ENCODE assay signal across 8 cellular contexts in genomic region chr6:14910692-14911547, GRCh38.
DNase-seq lines count a peak whose midpoint lies in the region; ATAC-seq and TF ChIP-seq lines count a peak whose summit lies in the region.

No MANE protein-coding gene starts in this region.

- peaks cover 20% of the 10 kb centered on the region for H3K4me1 ChIP-seq in CD8-positive, alpha-beta T cell (ENCODE audit: insufficient read depth, low read length)
- no peaks in the 10 kb centered on the region for H3K4me1 ChIP-seq in psoas muscle

- peak overlapping the region; percentile 5 for H3K4me3 ChIP-seq in CD8-positive, alpha-beta T cell (ENCODE audit: low read depth, low read length)
- H3K4me3 ChIP-seq in HL-60 (replicated peaks; ENCODE audit: insufficient read depth, low read length): no peak overlapping the region
- H3K4me3 ChIP-seq in psoas muscle: no peak overlapping the region

- no peaks in the 10 kb centered on the region for H3K27me3 ChIP-seq in CD8-positive, alpha-beta T cell (ENCODE audit: insufficient read depth, low read length)
- H3K27me3 ChIP-seq in HL-60 (ENCODE audit: insufficient read depth, poor library complexity, severe bottlenecking): no peaks in the 10 kb centered on the region
- H3K27me3 ChIP-seq in psoas muscle (ENCODE audit: insufficient read depth in 3 of 3, low read length in 2 of 3): no peaks in the 10 kb centered on the region

- CTCF ChIA-PET in CD8-positive, alpha-beta T cell (lab: Charles Lee): no interaction called here

- intact Hi-C loops in CD8-positive, alpha-beta T cell (cut with DNase I, micrococcal nuclease): no loop called here
- intact Hi-C loops in psoas muscle (cut with DNase I): no loop called here

- H3K36me3 Mint-ChIP-seq in CD8-positive, alpha-beta T cell: no peaks in the 10 kb centered on the region
- H3K36me3 Mint-ChIP-seq in activated naive CD8-positive, alpha-beta T cell treated with anti-CD3 and anti-CD28 coated beads, Interleukin-2, amount 50 U/mL, for 24 hours (ENCODE audit: low read depth): peaks cover 3% of the 10 kb centered on the region

- H3K4me3 Mint-ChIP-seq in CD8-positive, alpha-beta T cell: peak overlapping the region; percentile 75
- H3K4me3 Mint-ChIP-seq in activated naive CD8-positive, alpha-beta T cell treated with anti-CD3 and anti-CD28 coated beads, Interleukin-2, amount 50 U/mL, for 24 hours: peak overlapping the region; percentile 41

- no peaks in the 10 kb centered on the region for H3K9me3 ChIP-seq in CD8-positive, alpha-beta T cell (ENCODE audit: low read length)
- no peaks in the 10 kb centered on the region for H3K9me3 ChIP-seq in psoas muscle

- H3K27me3 Mint-ChIP-seq in CD8-positive, alpha-beta T cell (ENCODE audit: low read depth): no peaks in the 10 kb centered on the region
- no peaks in the 10 kb centered on the region for H3K27me3 Mint-ChIP-seq in activated naive CD8-positive, alpha-beta T cell treated with anti-CD3 and anti-CD28 coated beads, Interleukin-2, amount 50 U/mL, for 24 hours

- no peaks in the 10 kb centered on the region for H3K36me3 ChIP-seq in CD8-positive, alpha-beta T cell (ENCODE audit: insufficient read depth, low read length)
- no peaks in the 10 kb centered on the region for H3K36me3 ChIP-seq in psoas muscle (ENCODE audit: insufficient read depth in 1 of 2, low read depth in 1 of 2)

- no peaks in the 10 kb centered on the region for H3K9me3 Mint-ChIP-seq in CD8-positive, alpha-beta T cell
- H3K9me3 Mint-ChIP-seq in activated naive CD8-positive, alpha-beta T cell treated with anti-CD3 and anti-CD28 coated beads, Interleukin-2, amount 50 U/mL, for 24 hours: peaks cover 3% of the 10 kb centered on the region

- ATAC-seq in CD8-positive, alpha-beta T cell: no peak
- ATAC-seq in GM19467 (IDR thresholded peaks at IDR 0.05; ENCODE audit: unreplicated experiment) (peak; percentile 78), psoas muscle (peak in 3 of 4 donors; percentile 45 to 65 (median 54))
- ATAC-seq in activated naive CD8-positive, alpha-beta T cell treated with anti-CD3 and anti-CD28 coated beads, Interleukin-2, amount 50 U/mL, for 24 hours: peak; percentile 57

- POLR2A ChIA-PET in CD8-positive, alpha-beta T cell (lab: Charles Lee): no interaction called here

- no peak overlapping the region for H3K27ac ChIP-seq in CD8-positive, alpha-beta T cell (ENCODE audit: low read depth, low read length)
- peak overlapping the region; percentile 98 for H3K27ac ChIP-seq in HL-60 (replicated peaks)
- no peak overlapping the region for H3K27ac ChIP-seq in psoas muscle

- peak in 2 of 7 experiments; percentile 13 to 53 for DNase-seq in CD8-positive, alpha-beta T cell
- DNase-seq in HL-60 (ENCODE audit: low read depth in 1 of 2, low spot score in 1 of 2) (peak; percentile 96 to 97), psoas muscle (peak in 1 of 2 donors; percentile 39), HuH-7 (ENCODE audit: low spot score) (no peak), cortex of kidney (lab: John Stamatoyannopoulos, UW) (no peak)
- DNase-seq in activated naive CD8-positive, alpha-beta T cell treated with anti-CD3 and anti-CD28 coated beads, Interleukin-2, amount 50 U/mL, for 24 hours: peak; percentile 26
- no peak for DNase-seq in stimulated activated CD4-positive, alpha-beta T cell treated with anti-CD3 and anti-CD28 coated beads, Interleukin-4, amount 100 ng/mL, for 24 hours

- peaks cover 23% of the 10 kb centered on the region for H3K4me1 Mint-ChIP-seq in CD8-positive, alpha-beta T cell (ENCODE audit: low read depth)
- peaks cover 26% of the 10 kb centered on the region for H3K4me1 Mint-ChIP-seq in activated naive CD8-positive, alpha-beta T cell treated with anti-CD3 and anti-CD28 coated beads, Interleukin-2, amount 50 U/mL, for 24 hours

- no peak for TF ChIP-seq CTCF in CD8-positive, alpha-beta T cell (IDR thresholded peaks at IDR 0.05)
- TF ChIP-seq CTCF in HL-60 (IDR thresholded peaks at IDR 0.05; ENCODE audit: insufficient read depth, low read length) (no peak), psoas muscle (IDR thresholded peaks at IDR 0.05) (no peak)

- 77 to 83% (median 78%) methylated on average over 13 of the region's 13 CpGs for WGBS in psoas muscle, 3 donors

- H3K27ac Mint-ChIP-seq in CD8-positive, alpha-beta T cell: peak overlapping the region; percentile 52
- H3K27ac Mint-ChIP-seq in activated naive CD8-positive, alpha-beta T cell treated with anti-CD3 and anti-CD28 coated beads, Interleukin-2, amount 50 U/mL, for 24 hours: peak overlapping the region; percentile 72

Comparison
In these comparisons a context has a peak if more than half of its experiments do, and no peak if none do; other contexts are left out.
1. DNase-seq: peak in HL-60 (2 of 2) and activated naive CD8-positive, alpha-beta T cell treated with anti-CD3 and anti-CD28 coated beads, Interleukin-2, amount 50 U/mL, for 24 hours (single experiment); none in HuH-7 (single experiment), cortex of kidney (single experiment) and stimulated activated CD4-positive, alpha-beta T cell treated with anti-CD3 and anti-CD28 coated beads, Interleukin-4, amount 100 ng/mL, for 24 hours (single experiment).